18 cellular contexts compared by ENCODE assay signal in genomic region chr16:22235839-22236745, GRCh38. TPM values are rescaled to one million over a fixed set of nuclear protein-coding genes. Genes with fewer than 3 reads are reported as not detected.
DNase-seq lines count a peak whose midpoint lies in the region; ATAC-seq, FAIRE-seq and TF ChIP-seq lines count a peak whose summit lies in the region.
"Had no signal": no experiment of that assay in that cellular context is flagged by ENCODE, and none has a peak within 500 bp of the region (broad histone marks: within the 10 kb centered on the region; RNA-seq: fewer than 3 reads in every experiment).

No MANE protein-coding gene starts in this region.

- no peak for TF ChIP-seq RAD21 in A549 (conservative IDR thresholded peaks at IDR 0.05 in 1 of 2, IDR thresholded peaks at IDR 0.05 in 1 of 2)

- H3K9me3 ChIP-seq in A549: no peaks in the 10 kb centered on the region
- H3K9me3 ChIP-seq: ovary, uterus had no signal

- POLR2A ChIA-PET in A549 (lab: Yijun Ruan, JAX): no interaction called here

- TF ChIP-seq POLR2A in A549 (IDR thresholded peaks at IDR 0.05; ENCODE audit: low read length): no peak

- CTCF ChIA-PET in A549 (lab: Yijun Ruan, JAX): interaction anchor here (1.0 to 1.7 kb wide), 2 partner anchors 11 to 65 kb away, joined by 3 to 4 read pairs; no protein-coding TSS in a partner anchor

- TF ChIP-seq EP300 in A549 (IDR thresholded peaks at IDR 0.05): no peak

- 0 out of 3 replicates have a peak overlapping the region, but pooled peaks have one; percentile 8 for H3K4me2 ChIP-seq in A549

- peaks cover 34% of the 10 kb centered on the region for H3K4me1 ChIP-seq in A549

- no peak overlapping the region; a peak in 1 of 6 replicates for H3K27ac ChIP-seq in A549
- H3K27ac ChIP-seq: dorsolateral prefrontal cortex, ovary had no signal

- ATAC-seq in A549 (no peak), omental fat pad (ENCODE audit: low FRiP score) (peak; percentile 89), GM21447 (IDR thresholded peaks at IDR 0.05; ENCODE audit: unreplicated experiment) (no peak)
- ATAC-seq: stimulated activated naive B cell treated with anti-CD40 and anti-IgM and Interleukin-4, amounts not matched to agents 10 μg/mL and 1 μg/mL and 100 μg/mL, for 72 hours had no signal

- WGBS in A549 (ENCODE audit: missing lambda C conversion rate): 80% methylated on average over 9 of the region's 9 CpGs

- DNase-seq in A549 (ENCODE audit: low read depth in 1 of 2, low spot score in 1 of 2): no peak
- peak; percentile 38 for DNase-seq in NCI-H2227 treated with DMSO at 0.1 percent for 48 hours (lab: John Stamatoyannopoulos, UW)
- peak; percentile 35 for DNase-seq in fibroblast of mammary gland (ENCODE audit: low read depth)
- no peak for DNase-seq in omental fat pad (ENCODE audit: low spot score)
- no peak for DNase-seq in mesenteric fat pad (ENCODE audit: low spot score)
- no peak for DNase-seq in pons (ENCODE audit: low spot score)
- DNase-seq in activated CD4-positive, alpha-beta T cell treated with anti-CD3 and anti-CD28 coated beads for 4 hours: no peak
- DNase-seq: activated CD8-positive, alpha-beta memory T cell treated with anti-CD3 and anti-CD28 coated beads, Interleukin-2, amount 50 U/mL, for 4 hours; activated gamma-delta T cell; dorsolateral prefrontal cortex; KBM-7; NCI-H146; SHP77; stimulated activated CD4-positive, alpha-beta T cell treated with anti-CD3 and anti-CD28 coated beads, Interleukin-12 subunit alpha, Interleukin-12 subunit beta, amount 100 ng/mL, for 4 hours; stimulated activated naive B cell treated with anti-CD40 and anti-IgM and Interleukin-4, amounts not matched to agents 10 μg/mL and 1 μg/mL and 100 μg/mL, for 72 hours; uterus had no signal

- H3K4me3 ChIP-seq in A549: no peak overlapping the region
- H3K4me3 ChIP-seq in fibroblast of mammary gland (ENCODE audit: control insufficient read depth, low read depth, low read length): no peak overlapping the region
- H3K4me3 ChIP-seq: dorsolateral prefrontal cortex, ovary, uterus had no signal

- TF ChIP-seq CTCF in A549 (IDR thresholded peaks at IDR 0.05): no peak
- no peak for TF ChIP-seq CTCF in fibroblast of mammary gland (conservative IDR thresholded peaks at IDR 0.05; ENCODE audit: control insufficient read depth, insufficient read depth, low read depth, low read length)
- TF ChIP-seq CTCF in omental fat pad (IDR thresholded peaks at IDR 0.05): no peak

- no peak for FAIRE-seq in A549 (lab: Jason Lieb, UNC)

TF ChIP-seq in A549, 52 proteins besides CTCF, POLR2A, EP300 and RAD21:
- TF ChIP-seq RCOR1 (IDR thresholded peaks at IDR 0.05; ENCODE audit: low read depth, low read length) (no peak), HOXA7 (CRISPR knock-in tag; IDR thresholded peaks at IDR 0.05) (no peak), RFX5 (IDR thresholded peaks at IDR 0.05) (no peak), TP53 (CRISPR knock-in tag; IDR thresholded peaks at IDR 0.05) (no peak), CEBPB (IDR thresholded peaks at IDR 0.05) (peak; percentile 82 to 87; a peak in 3 of 4 replicates), BCL3 (IDR thresholded peaks at IDR 0.05) (no peak), CBX8 (IDR thresholded peaks at IDR 0.05) (no peak)

RNA-seq across cellular contexts. Expression of gene EEF2K, which starts 30.0 kb away (rescaled TPM):
- polyA plus RNA-seq in A549 (2011; rRNA removed) (8.2 and 11.6 TPM in 2 replicates), A549 (2017; fragmentation: RNase III; extraction: RNeasy Plus Mini Kit Qiagen cat#74134 plus additional on column Dnase treatment) (8.6 to 10.0 TPM (median 9.4 TPM) in 3 replicates)
- polyA plus RNA-seq in A549 (2012; cell fraction: cytosol; rRNA removed): 7.8 and 9.8 TPM in 2 replicates
- 23.0 and 27.4 TPM in 2 replicates for polyA plus RNA-seq in A549 (2012; cell fraction: nucleus; rRNA removed)
- 24.1 and 32.6 TPM in 2 replicates for polyA minus RNA-seq in A549 (2011; rRNA and poly(A)+ RNA removed)
- total RNA-seq in omental fat pad (10 to 100 TPM; 14.7 to 59.9 (median 26.4) TPM), mesenteric fat pad (44.9 TPM)

Comparison
In these comparisons a context has a peak if more than half of its experiments do, and no peak if none do; other contexts are left out.
1. DNase-seq: peak in NCI-H2227 treated with DMSO at 0.1 percent for 48 hours (single experiment) and fibroblast of mammary gland (single experiment); none in A549 (0 of 2), omental fat pad (single experiment), mesenteric fat pad (single experiment), pons (single experiment) and activated CD4-positive, alpha-beta T cell treated with anti-CD3 and anti-CD28 coated beads for 4 hours (0 of 2).